Comparison of ENCODE assay signal across 9 cellular contexts in genomic region chr11:69909561-69910518, GRCh38.
DNase-seq lines count a peak whose midpoint lies in the region; ATAC-seq, FAIRE-seq and TF ChIP-seq lines count a peak whose summit lies in the region.
"Had no signal": no experiment of that assay in that cellular context is flagged by ENCODE, and none has a peak within 500 bp of the region (broad histone marks: within the 10 kb centered on the region; RNA-seq: fewer than 3 reads in every experiment).

No MANE protein-coding gene starts in this region.

- intact Hi-C loops in adrenal gland (cut with DNase I): no loop called here

- TF ChIP-seq CTCF in A549 (IDR thresholded peaks at IDR 0.05) (peak; percentile 84), GM13977 (IDR thresholded peaks at IDR 0.05; ENCODE audit: extremely low read depth, insufficient read depth, missing control alignments) (peak; percentile 67), adrenal gland (IDR thresholded peaks at IDR 0.05) (peak; percentile 25 to 55 (median 38))

- H3K27me3 ChIP-seq in adrenal gland: peaks cover 9% of the 10 kb centered on the region

- TF ChIP-seq POLR2A in A549 (IDR thresholded peaks at IDR 0.05; ENCODE audit: low read length) (no peak), adrenal gland (IDR thresholded peaks at IDR 0.05) (no peak)

- no peak for FAIRE-seq in A549 (lab: Jason Lieb, UNC)

- CTCF ChIA-PET in A549 (lab: Yijun Ruan, JAX): interaction anchor here (0.6 to 10.5 kb wide), 55 partner anchors 8 to 460 kb away, joined by 3 to 233 read pairs (median 4); partner anchors contain the start of genes FADD and FGF19

- H3K36me3 ChIP-seq in adrenal gland (replicated peaks in 1 of 2): no peaks in the 10 kb centered on the region

- H3K4me3 ChIP-seq in A549: no peak overlapping the region
- no peak overlapping the region for H3K4me3 ChIP-seq in adrenal gland

- H3K4me1 ChIP-seq in A549: peaks cover 20% of the 10 kb centered on the region
- H3K4me1 ChIP-seq in adrenal gland (replicated peaks in 1 of 2): peaks cover 10 to 12% of the 10 kb centered on the region in 2 donors

- H3K4me2 ChIP-seq in A549: no peak overlapping the region

- TF ChIP-seq RAD21 in A549 (conservative IDR thresholded peaks at IDR 0.05 in 1 of 2, IDR thresholded peaks at IDR 0.05 in 1 of 2): peak; percentile 32; a peak in 3 of 5 replicates

- H3K9me3 ChIP-seq in A549 (no peaks in the 10 kb centered on the region), adrenal gland (replicated peaks in 1 of 3) (no peaks in the 10 kb centered on the region)

- ATAC-seq in A549 (peak in 1 of 2 experiments; percentile 68; a peak in 3 of 6 replicates), HG03439 (IDR thresholded peaks at IDR 0.05; ENCODE audit: unreplicated experiment) (no peak), HG03045 (IDR thresholded peaks at IDR 0.05; ENCODE audit: unreplicated experiment) (no peak)

- TF ChIP-seq EP300 in A549 (IDR thresholded peaks at IDR 0.05): no peak

- in situ Hi-C loops in GM13977 (cut with MboI; ENCODE audit: low pct_unique_long_range_greater_than_20kb, low sequenced_read_pairs, unreplicated experiment): loop anchor here (25.0 kb wide), 1 partner anchor 552 kb away; no protein-coding TSS in a partner anchor

- WGBS in A549 (ENCODE audit: missing lambda C conversion rate): 33% methylated on average over 11 of the region's 28 CpGs
- 38 to 47% (median 43%) methylated on average over 8 to 28 of the region's 28 CpGs for WGBS in adrenal gland, 4 donors

- DNase-seq in A549 (ENCODE audit: low read depth in 1 of 2, low spot score in 1 of 2) (no peak), GM13977 (ENCODE audit: low spot score) (no peak), adrenal gland (peak in 1 of 7 donors; percentile 17), iPS-NIHi7 (ENCODE audit: extremely low spot score) (peak; percentile 68), DMS153 treated with DMSO at 0.1 percent for 48 hours (lab: John Stamatoyannopoulos, UW; ENCODE audit: unreplicated experiment) (no peak), pons (ENCODE audit: low spot score) (no peak)
- DNase-seq: T-cell had no signal

- H3K27ac ChIP-seq in A549 (peak overlapping the region in 1 of 2 experiments; percentile 23; a peak in 1 of 6 replicates), adrenal gland (no peak overlapping the region)

- POLR2A ChIA-PET in A549 (lab: Yijun Ruan, JAX): no interaction called here

TF ChIP-seq in A549, 52 proteins besides CTCF, POLR2A, EP300 and RAD21:
- no peak for TF ChIP-seq CBX2 (IDR thresholded peaks at IDR 0.05; ENCODE audit: borderline replicate concordance, low read depth)
- TF ChIP-seq SMC3 (IDR thresholded peaks at IDR 0.05): peak; percentile 65
